ENCODE assay signal across 19 cellular contexts in genomic region chr6:159013229-159013628, GRCh38. TPM values are rescaled to one million over a fixed set of nuclear protein-coding genes. Genes with fewer than 3 reads are reported as not detected.
DNase-seq lines count a peak whose midpoint lies in the region; ATAC-seq and TF ChIP-seq lines count a peak whose summit lies in the region.
"Had no signal": no experiment of that assay in that cellular context is flagged by ENCODE, and none has a peak within 500 bp of the region (broad histone marks: within the 10 kb centered on the region; RNA-seq: fewer than 3 reads in every experiment).

No MANE protein-coding gene starts in this region.

- H3K9me3 ChIP-seq in CD4-positive, alpha-beta T cell (ENCODE audit: control insufficient read depth, low read length) = no peaks in the 10 kb centered on the region
- H3K9me3 ChIP-seq: pancreas, thyroid gland had no signal

- no peaks in the 10 kb centered on the region for H3K36me3 Mint-ChIP-seq in CD4-positive, alpha-beta T cell (ENCODE audit: low read depth)
- peaks cover 9% of the 10 kb centered on the region for H3K36me3 Mint-ChIP-seq in activated CD8-positive, alpha-beta T cell treated with anti-CD3 and anti-CD28 coated beads for 36 hours (ENCODE audit: low read depth)
- H3K36me3 Mint-ChIP-seq in memory B cell (peaks cover 2% of the 10 kb centered on the region), Calu3 (ENCODE audit: insufficient read depth, unreplicated experiment) (no peaks in the 10 kb centered on the region)
- peaks cover 2% of the 10 kb centered on the region for H3K36me3 Mint-ChIP-seq in activated T-helper 1 cell treated with anti-CD3 and anti-CD28 coated beads, Interleukin-12 subunit alpha, Interleukin-12 subunit beta, Interleukin-2, Interleukin-4 antibody, amounts not matched to agents 30 ng/mL and 10 ng/mL and 1 ng/mL, durations not matched to agents 14 hours and 24 hours and 36 hours (ENCODE audit: low read depth)

- CTCF ChIA-PET in CD4-positive, alpha-beta T cell (lab: Charles Lee) = interaction anchor here (0.8 to 1.3 kb wide), 2 partner anchors 19 to 122 kb away, joined by 3 to 11 read pairs; no protein-coding TSS in a partner anchor
- CTCF ChIA-PET in activated CD8-positive, alpha-beta T cell treated with anti-CD3 and anti-CD28 coated beads for 36 hours (lab: Charles Lee) = interaction anchor here (2.5 to 18.7 kb wide), 2 partner anchors 94 to 122 kb away, joined by 16 to 506 read pairs; no protein-coding TSS in a partner anchor
- CTCF ChIA-PET in Calu3 (lab: Charles Lee) = no interaction called here

- no TSS peak for BruUV-seq in Calu3 (replicated peaks; lab: Mats Ljungman, UMichigan)

- H3K27ac Mint-ChIP-seq in CD4-positive, alpha-beta T cell = peak overlapping the region; percentile 73
- peak overlapping the region; percentile 23 for H3K27ac Mint-ChIP-seq in activated CD8-positive, alpha-beta T cell treated with anti-CD3 and anti-CD28 coated beads for 36 hours
- H3K27ac Mint-ChIP-seq in memory B cell (peak overlapping the region; percentile 47), Calu3 (ENCODE audit: unreplicated experiment) (no peak overlapping the region)
- no peak overlapping the region for H3K27ac Mint-ChIP-seq in activated T-helper 1 cell treated with anti-CD3 and anti-CD28 coated beads, Interleukin-12 subunit alpha, Interleukin-12 subunit beta, Interleukin-2, Interleukin-4 antibody, amounts not matched to agents 30 ng/mL and 10 ng/mL and 1 ng/mL, durations not matched to agents 14 hours and 24 hours and 36 hours

- intact Hi-C loops in CD4-positive, alpha-beta T cell (cut with DNase I, micrococcal nuclease) = no loop called here
- intact Hi-C loops in activated CD8-positive, alpha-beta T cell treated with anti-CD3 and anti-CD28 coated beads for 36 hours (cut with micrococcal nuclease) = no loop called here
- intact Hi-C loops in Calu3 (cut with micrococcal nuclease; ENCODE audit: unreplicated experiment) = no loop called here
- intact Hi-C loops in activated T-helper 1 cell treated with anti-CD3 and anti-CD28 coated beads, Interleukin-12 subunit alpha, Interleukin-12 subunit beta, Interleukin-2, Interleukin-4 antibody, amounts not matched to agents 30 ng/mL and 10 ng/mL and 1 ng/mL, durations not matched to agents 14 hours and 24 hours and 36 hours (cut with micrococcal nuclease) = loop anchor here (10.0 kb wide), 1 partner anchor 962 kb away; no protein-coding TSS in a partner anchor

- TF ChIP-seq CTCF in CD4-positive, alpha-beta T cell (IDR thresholded peaks at IDR 0.05) = no peak
- TF ChIP-seq CTCF in activated CD8-positive, alpha-beta T cell treated with anti-CD3 and anti-CD28 coated beads for 36 hours (IDR thresholded peaks at IDR 0.05) = no peak
- TF ChIP-seq CTCF in Calu3 (IDR thresholded peaks at IDR 0.05; ENCODE audit: unreplicated experiment) = no peak

- no peaks in the 10 kb centered on the region for H3K9me3 Mint-ChIP-seq in CD4-positive, alpha-beta T cell
- peaks cover 3% of the 10 kb centered on the region for H3K9me3 Mint-ChIP-seq in activated CD8-positive, alpha-beta T cell treated with anti-CD3 and anti-CD28 coated beads for 36 hours
- H3K9me3 Mint-ChIP-seq in memory B cell (no peaks in the 10 kb centered on the region), Calu3 (ENCODE audit: low read depth, unreplicated experiment) (no peaks in the 10 kb centered on the region)
- no peaks in the 10 kb centered on the region for H3K9me3 Mint-ChIP-seq in activated T-helper 1 cell treated with anti-CD3 and anti-CD28 coated beads, Interleukin-12 subunit alpha, Interleukin-12 subunit beta, Interleukin-2, Interleukin-4 antibody, amounts not matched to agents 30 ng/mL and 10 ng/mL and 1 ng/mL, durations not matched to agents 14 hours and 24 hours and 36 hours
- H3K9me3 Mint-ChIP-seq: activated T-cell treated with anti-CD3 and anti-CD28 coated beads, Interleukin-2, amount 50 U/mL, for 4 hours had no signal

- H3K27me3 Mint-ChIP-seq in CD4-positive, alpha-beta T cell = no peaks in the 10 kb centered on the region
- no peaks in the 10 kb centered on the region for H3K27me3 Mint-ChIP-seq in activated CD8-positive, alpha-beta T cell treated with anti-CD3 and anti-CD28 coated beads for 36 hours
- no peaks in the 10 kb centered on the region for H3K27me3 Mint-ChIP-seq in memory B cell
- no peaks in the 10 kb centered on the region for H3K27me3 Mint-ChIP-seq in Calu3 (ENCODE audit: unreplicated experiment)
- H3K27me3 Mint-ChIP-seq in activated T-helper 1 cell treated with anti-CD3 and anti-CD28 coated beads, Interleukin-12 subunit alpha, Interleukin-12 subunit beta, Interleukin-2, Interleukin-4 antibody, amounts not matched to agents 30 ng/mL and 10 ng/mL and 1 ng/mL, durations not matched to agents 14 hours and 24 hours and 36 hours (ENCODE audit: insufficient read depth) = no peaks in the 10 kb centered on the region

- H3K27me3 ChIP-seq in CD4-positive, alpha-beta T cell (ENCODE audit: control insufficient read depth, insufficient read depth, low read length) = no peaks in the 10 kb centered on the region
- H3K27me3 ChIP-seq: pancreas, thyroid gland had no signal

- no peak overlapping the region for H3K27ac ChIP-seq in CD4-positive, alpha-beta T cell (ENCODE audit: low read depth, low read length)
- H3K27ac ChIP-seq: pancreas, thyroid gland had no signal

- no peak overlapping the region for H3K4me3 Mint-ChIP-seq in CD4-positive, alpha-beta T cell
- H3K4me3 Mint-ChIP-seq in activated CD8-positive, alpha-beta T cell treated with anti-CD3 and anti-CD28 coated beads for 36 hours = no peak overlapping the region
- H3K4me3 Mint-ChIP-seq in memory B cell (peak overlapping the region; percentile 11), Calu3 (ENCODE audit: low read depth, unreplicated experiment) (no peak overlapping the region)
- H3K4me3 Mint-ChIP-seq in activated T-helper 1 cell treated with anti-CD3 and anti-CD28 coated beads, Interleukin-12 subunit alpha, Interleukin-12 subunit beta, Interleukin-2, Interleukin-4 antibody, amounts not matched to agents 30 ng/mL and 10 ng/mL and 1 ng/mL, durations not matched to agents 14 hours and 24 hours and 36 hours = no peak overlapping the region
- H3K4me3 Mint-ChIP-seq: activated T-cell treated with anti-CD3 and anti-CD28 coated beads, Interleukin-2, amount 50 U/mL, for 4 hours had no signal

- no peak for DNase-seq in CD4-positive, alpha-beta T cell
- DNase-seq in MV-4-11 (lab: John Stamatoyannopoulos, UW) = peak; percentile 80
- no peak for DNase-seq in activated CD8-positive, alpha-beta T cell treated with anti-CD3 and anti-CD28 coated beads for 36 hours
- DNase-seq in memory B cell (ENCODE audit: low spot score in 2 of 2) = no peak
- no peak for DNase-seq in Calu3
- no peak for DNase-seq in SW 1271 (lab: John Stamatoyannopoulos, UW)
- no peak for DNase-seq in activated T-helper 1 cell treated with anti-CD3 and anti-CD28 coated beads, Interleukin-12 subunit alpha, Interleukin-12 subunit beta, Interleukin-2, Interleukin-4 antibody, amounts not matched to agents 30 ng/mL and 10 ng/mL and 1 ng/mL, durations not matched to agents 14 hours and 24 hours and 36 hours (ENCODE audit: low spot score)
- DNase-seq: activated CD4-positive, alpha-beta T cell treated with anti-CD3 and anti-CD28 coated beads for 48 hours; activated T-cell treated with anti-CD3 and anti-CD28 coated beads, Interleukin-2, amount 50 U/mL, for 4 hours; central memory CD4-positive, alpha-beta T cell; foreskin fibroblast; NCI-H1092 treated with DMSO at 0.1 percent for 48 hours; NCI-H774; pancreas; stimulated activated CD4-positive, alpha-beta T cell treated with anti-CD3 and anti-CD28 coated beads, Interleukin-4, amount 100 ng/mL, for 24 hours; T-helper 9 cell; thyroid gland had no signal

- POLR2A ChIA-PET in CD4-positive, alpha-beta T cell (lab: Charles Lee) = interaction anchor here (0.6 to 1.4 kb wide), 9 partner anchors 10 to 967 kb away, joined by 3 to 5 read pairs (median 3); partner anchors contain the start of gene TAGAP
- POLR2A ChIA-PET in activated CD8-positive, alpha-beta T cell treated with anti-CD3 and anti-CD28 coated beads for 36 hours (lab: Charles Lee) = interaction anchor here (1.4 to 2.2 kb wide), 3 partner anchors 26 to 91 kb away, joined by 3 to 8 read pairs (median 5); no protein-coding TSS in a partner anchor

- ATAC-seq in CD4-positive, alpha-beta T cell (ENCODE audit: poor library complexity) = peak; percentile 33
- ATAC-seq in activated CD8-positive, alpha-beta T cell treated with anti-CD3 and anti-CD28 coated beads for 36 hours = no peak
- ATAC-seq in memory B cell (ENCODE audit: low read depth) (peak; percentile 82), HG02678 (IDR thresholded peaks at IDR 0.05; ENCODE audit: unreplicated experiment) (no peak)
- ATAC-seq: activated T-cell treated with anti-CD3 and anti-CD28 coated beads, Interleukin-2, amount 50 U/mL, for 4 hours; HCT116; pancreas had no signal

- peaks cover 80% of the 10 kb centered on the region for H3K4me1 Mint-ChIP-seq in CD4-positive, alpha-beta T cell (ENCODE audit: low read depth)
- peaks cover 59% of the 10 kb centered on the region for H3K4me1 Mint-ChIP-seq in activated CD8-positive, alpha-beta T cell treated with anti-CD3 and anti-CD28 coated beads for 36 hours (ENCODE audit: low read depth)
- H3K4me1 Mint-ChIP-seq in memory B cell (peaks cover 25% of the 10 kb centered on the region), Calu3 (ENCODE audit: low read depth, unreplicated experiment) (no peaks in the 10 kb centered on the region)
- H3K4me1 Mint-ChIP-seq in activated T-helper 1 cell treated with anti-CD3 and anti-CD28 coated beads, Interleukin-12 subunit alpha, Interleukin-12 subunit beta, Interleukin-2, Interleukin-4 antibody, amounts not matched to agents 30 ng/mL and 10 ng/mL and 1 ng/mL, durations not matched to agents 14 hours and 24 hours and 36 hours (ENCODE audit: low read depth) = peaks cover 28% of the 10 kb centered on the region

RNA-seq across cellular contexts. Expression of gene RSPH3, which starts 13.2 kb away (rescaled TPM):
- total RNA-seq in CD4-positive, alpha-beta T cell = 1 to 10 TPM in 1 of 2 experiments, under 1 TPM in 1; 0.59 to 1.1 TPM
- total RNA-seq in activated CD8-positive, alpha-beta T cell treated with anti-CD3 and anti-CD28 coated beads for 36 hours = 1 to 10 TPM; 4.2 TPM
- total RNA-seq in Calu3 (2022) = 12.5 and 14.6 TPM in 2 replicates
- total RNA-seq in activated T-helper 1 cell treated with anti-CD3 and anti-CD28 coated beads, Interleukin-12 subunit alpha, Interleukin-12 subunit beta, Interleukin-2, Interleukin-4 antibody, amounts not matched to agents 30 ng/mL and 10 ng/mL and 1 ng/mL, durations not matched to agents 14 hours and 24 hours and 36 hours = 3.8 and 4.2 TPM in 2 replicates

RNA-seq across cellular contexts. Expression of gene TAGAP, which starts 31.6 kb away (rescaled TPM):
- 100 to 1,000 TPM; 245 to 261 TPM for total RNA-seq in CD4-positive, alpha-beta T cell
- 100 to 1,000 TPM; 112 to 113 TPM for total RNA-seq in activated CD8-positive, alpha-beta T cell treated with anti-CD3 and anti-CD28 coated beads for 36 hours
- 0.17 and 0.64 TPM in 2 replicates for total RNA-seq in Calu3 (2022)
- 245 and 250 TPM in 2 replicates for total RNA-seq in activated T-helper 1 cell treated with anti-CD3 and anti-CD28 coated beads, Interleukin-12 subunit alpha, Interleukin-12 subunit beta, Interleukin-2, Interleukin-4 antibody, amounts not matched to agents 30 ng/mL and 10 ng/mL and 1 ng/mL, durations not matched to agents 14 hours and 24 hours and 36 hours

Comparison
In these comparisons a context has a peak if more than half of its experiments do, and no peak if none do; other contexts are left out.
1. ATAC-seq: peak in CD4-positive, alpha-beta T cell (single experiment) and memory B cell (single experiment); none in activated CD8-positive, alpha-beta T cell treated with anti-CD3 and anti-CD28 coated beads for 36 hours (single experiment) and HG02678 (single experiment).
2. H3K27ac Mint-ChIP-seq: peak in CD4-positive, alpha-beta T cell (single experiment), activated CD8-positive, alpha-beta T cell treated with anti-CD3 and anti-CD28 coated beads for 36 hours (single experiment) and memory B cell (single experiment); none in Calu3 (single experiment) and activated T-helper 1 cell treated with anti-CD3 and anti-CD28 coated beads, Interleukin-12 subunit alpha, Interleukin-12 subunit beta, Interleukin-2, Interleukin-4 antibody, amounts not matched to agents 30 ng/mL and 10 ng/mL and 1 ng/mL, durations not matched to agents 14 hours and 24 hours and 36 hours (single experiment).
3. RNA of gene TAGAP, which starts 31.6 kb away (total RNA-seq): 245 to 261 TPM in CD4-positive, alpha-beta T cell, 245 to 250 TPM in activated T-helper 1 cell treated with anti-CD3 and anti-CD28 coated beads, Interleukin-12 subunit alpha, Interleukin-12 subunit beta, Interleukin-2, Interleukin-4 antibody, amounts not matched to agents 30 ng/mL and 10 ng/mL and 1 ng/mL, durations not matched to agents 14 hours and 24 hours and 36 hours and 112 to 113 TPM in activated CD8-positive, alpha-beta T cell treated with anti-CD3 and anti-CD28 coated beads for 36 hours; 0.17 to 0.64 TPM in Calu3; every median in the first group is over 10 times any median in the second.